In genomic region chr1:3656450-3657095, GRCh38 we compare ENCODE assay signal across 1 cellular context.
TF ChIP-seq lines count a peak whose summit lies in the region.

No MANE protein-coding gene starts in this region.

TF ChIP-seq in WTC11, 78 proteins besides CTCF, POLR2A, EP300 and RAD21 (continued from another document):
- no peak for TF ChIP-seq AR (CRISPR knock-in tag; IDR thresholded peaks at IDR 0.05)
- no peak for TF ChIP-seq NR3C1 (CRISPR knock-in tag; conservative IDR thresholded peaks at IDR 0.05; ENCODE audit: low read depth)
- no peak for TF ChIP-seq ZNF512 (CRISPR knock-in tag; IDR thresholded peaks at IDR 0.05; ENCODE audit: borderline replicate concordance)
- TF ChIP-seq JAZF1 (CRISPR knock-in tag; IDR thresholded peaks at IDR 0.05) = no peak
- no peak for TF ChIP-seq CBFB (CRISPR knock-in tag; IDR thresholded peaks at IDR 0.05; ENCODE audit: low read depth)
- TF ChIP-seq FOXK1 (CRISPR knock-in tag; IDR thresholded peaks at IDR 0.05) = no peak
